Comparison of ENCODE assay signal across 12 cellular contexts in the genomic region with DNA sequence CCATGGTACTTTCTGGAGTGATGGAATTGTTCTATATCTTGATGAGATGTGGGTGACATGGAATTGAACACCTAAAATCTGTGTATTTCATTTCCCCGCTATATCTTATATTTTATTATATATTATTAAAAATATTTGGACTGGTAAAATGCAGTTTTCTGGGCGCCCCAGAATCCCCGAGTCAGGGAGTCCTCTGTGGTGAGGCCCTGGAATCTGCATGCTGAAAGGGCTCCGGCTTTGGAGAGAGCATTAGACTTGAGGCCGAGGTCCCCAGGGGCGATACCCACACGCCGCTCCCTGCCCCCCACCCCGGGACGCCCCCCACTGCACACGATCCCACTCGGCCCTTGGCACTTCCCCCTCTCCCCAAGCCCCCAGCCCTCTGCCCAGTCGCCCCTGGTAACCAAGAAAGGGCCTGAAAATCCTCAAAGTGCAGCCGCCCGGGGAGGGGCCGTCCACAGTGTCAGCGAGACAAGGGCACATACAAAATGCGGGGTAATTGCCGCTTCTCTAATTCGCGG.
DNase-seq lines count a peak whose midpoint lies in the region; ATAC-seq and TF ChIP-seq lines count a peak whose summit lies in the region.
"Had no signal": no experiment of that assay in that cellular context is flagged by ENCODE, and none has a peak within 500 bp of the region (broad histone marks: within the 10 kb centered on the region; RNA-seq: fewer than 3 reads in every experiment).

No MANE protein-coding gene starts in this region.

- WGBS in adrenal gland, 4 donors, result 59 to 82% (median 65%) methylated on average over 7 to 21 of the region's 21 CpGs

- H3K4me3 ChIP-seq in adrenal gland (peak overlapping the region in 1 of 4 donors; percentile 40), left lung (peak overlapping the region; percentile 26 to 31), skeletal muscle satellite cell (ENCODE audit: low read length) (peak overlapping the region; percentile 61)

- TF ChIP-seq POLR2A in adrenal gland (IDR thresholded peaks at IDR 0.05), result no peak

- ATAC-seq in left lung, result no peak
- ATAC-seq in HG03457 (IDR thresholded peaks at IDR 0.05; ENCODE audit: unreplicated experiment), result no peak
- no peak for ATAC-seq in GM18909 (IDR thresholded peaks at IDR 0.05; ENCODE audit: poor library complexity, unreplicated experiment)

- H3K9me3 ChIP-seq in ES-I3 (ENCODE audit: control insufficient read depth, insufficient read depth, low read length) (no peaks in the 10 kb centered on the region), adrenal gland (replicated peaks in 1 of 3) (no peaks in the 10 kb centered on the region), left lung (no peaks in the 10 kb centered on the region), skeletal muscle satellite cell (replicated peaks; ENCODE audit: low read length) (no peaks in the 10 kb centered on the region)

- TF ChIP-seq CTCF in adrenal gland (IDR thresholded peaks at IDR 0.05) (no peak), left lung (IDR thresholded peaks at IDR 0.05) (no peak)

- peak overlapping the region in 4 of 5 donors; percentile 55 to 86 (median 76) for H3K27ac ChIP-seq in adrenal gland
- peak overlapping the region in 1 of 2 donors; percentile 53 for H3K27ac ChIP-seq in left lung

- H3K9ac ChIP-seq in ES-I3 (ENCODE audit: low read depth, low read length) (peak overlapping the region; percentile 45), skeletal muscle satellite cell (ENCODE audit: low read depth, low read length) (peak overlapping the region; percentile 82)

- intact Hi-C loops in adrenal gland (cut with DNase I) (no loop called here), left lung (cut with DNase I) (no loop called here)

- peaks cover 8% of the 10 kb centered on the region for H3K4me1 ChIP-seq in ES-I3 (ENCODE audit: insufficient read depth, low read length)
- peaks cover 0 to 24% of the 10 kb centered on the region in 2 donors for H3K4me1 ChIP-seq in adrenal gland (replicated peaks in 1 of 2)
- H3K4me1 ChIP-seq in left lung, result peaks cover 13 to 50% of the 10 kb centered on the region in 2 donors
- peaks cover 26% of the 10 kb centered on the region for H3K4me1 ChIP-seq in skeletal muscle satellite cell (ENCODE audit: control insufficient read depth, insufficient read depth, low read length)

- H3K36me3 ChIP-seq in ES-I3 (ENCODE audit: insufficient read depth, low read length) (no peaks in the 10 kb centered on the region), adrenal gland (replicated peaks in 1 of 2) (no peaks in the 10 kb centered on the region), left lung (no peaks in the 10 kb centered on the region), skeletal muscle satellite cell (ENCODE audit: insufficient read depth, low read length) (no peaks in the 10 kb centered on the region)

- peak overlapping the region; percentile 80 for H3K4me2 ChIP-seq in skeletal muscle satellite cell (ENCODE audit: low read length)

- DNase-seq in adrenal gland (no peak), left lung (no peak), GM19238 (ENCODE audit: insufficient read length, low spot score) (no peak)
- DNase-seq in activated effector memory CD4-positive, alpha-beta T cell treated with Interleukin-2 at 50 U/mL for 16 hours, result no peak
- DNase-seq: activated gamma-delta T cell treated with Interleukin-2 at 50 U/mL for 16 hours; CD4-positive, alpha-beta T cell; dermis blood vessel endothelial cell; NCI-H2029 treated with DMSO at 0.1 percent for 48 hours had no signal

- H3K27me3 ChIP-seq in adrenal gland (no peaks in the 10 kb centered on the region), left lung (no peaks in the 10 kb centered on the region), skeletal muscle satellite cell (ENCODE audit: control insufficient read depth, insufficient read depth, low read length) (no peaks in the 10 kb centered on the region)
